In the genomic region with DNA sequence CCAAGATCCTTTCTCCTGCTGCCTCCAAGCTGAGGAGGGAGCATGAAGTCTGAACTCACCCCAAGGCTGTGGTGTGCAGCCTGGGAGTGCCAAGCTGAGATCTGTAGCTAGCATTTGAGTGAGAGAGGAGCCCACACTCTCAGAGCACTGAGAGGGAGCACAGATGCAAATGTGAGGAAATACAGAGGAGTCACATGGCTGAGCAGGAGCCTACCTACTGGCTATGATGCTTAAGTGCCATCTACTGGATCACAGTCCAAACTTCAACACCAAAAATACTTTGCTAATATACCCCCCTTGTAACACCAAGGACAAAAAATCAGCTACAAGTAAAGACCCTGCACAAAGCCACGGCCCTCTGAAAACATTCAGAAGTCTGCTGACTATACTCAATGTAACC, we compare ENCODE assay signal across 19 cellular contexts.
"Had no signal": no experiment of that assay in that cellular context is flagged by ENCODE, and none has a peak within 500 bp of the region (broad histone marks: within the 10 kb centered on the region; RNA-seq: fewer than 3 reads in every experiment).

No MANE protein-coding gene starts in this region.

- H3K4me1 Mint-ChIP-seq: mesothelial cell of epicardium; nephron; stimulated activated naive B cell treated with anti-CD40 and anti-IgM and Interleukin-4, amounts not matched to agents 10 μg/mL and 1 μg/mL and 100 μg/mL, for 72 hours had no signal

- H3K27ac Mint-ChIP-seq: mesothelial cell of epicardium; nephron; stimulated activated naive B cell treated with anti-CD40 and anti-IgM and Interleukin-4, amounts not matched to agents 10 μg/mL and 1 μg/mL and 100 μg/mL, for 72 hours had no signal

- H3K36me3 ChIP-seq: breast epithelium, gastrocnemius medialis, left lung, sigmoid colon had no signal

- H3K27me3 ChIP-seq: breast epithelium, gastrocnemius medialis, left lung, sigmoid colon had no signal

- H3K4me3 Mint-ChIP-seq: mesothelial cell of epicardium; nephron; stimulated activated naive B cell treated with anti-CD40 and anti-IgM and Interleukin-4, amounts not matched to agents 10 μg/mL and 1 μg/mL and 100 μg/mL, for 72 hours had no signal

- H3K27me3 Mint-ChIP-seq: stimulated activated naive B cell treated with anti-CD40 and anti-IgM and Interleukin-4, amounts not matched to agents 10 μg/mL and 1 μg/mL and 100 μg/mL, for 72 hours had no signal

- H3K36me3 Mint-ChIP-seq: mesothelial cell of epicardium; stimulated activated naive B cell treated with anti-CD40 and anti-IgM and Interleukin-4, amounts not matched to agents 10 μg/mL and 1 μg/mL and 100 μg/mL, for 72 hours had no signal

- H3K9me3 ChIP-seq: gastrocnemius medialis had no signal

- DNase-seq: activated CD4-positive, CD25-positive, alpha-beta regulatory T cell treated with anti-CD3 and anti-CD28 coated beads, Interleukin-2, amount 50 U/mL, for 72 hours; activated CD8-positive, alpha-beta memory T cell treated with anti-CD3 and anti-CD28 coated beads for 24 hours; activated CD8-positive, alpha-beta memory T cell treated with anti-CD3 and anti-CD28 coated beads, Interleukin-2, amount 50 U/mL, for 48 hours; activated effector memory CD4-positive, alpha-beta T cell treated with Interleukin-2 at 50 U/mL for 16 hours; activated naive CD4-positive, alpha-beta T cell treated with anti-CD3 and anti-CD28 coated beads, Interleukin-2, amount 50 U/mL, for 16 hours; activated T-cell treated with anti-CD3 and anti-CD28 coated beads, Interleukin-2, amount 50 U/mL, for 48 hours; aorta; cortex of kidney; gastrocnemius medialis; head of caudate nucleus; kidney; nucleus accumbens; sigmoid colon; stimulated activated naive B cell treated with anti-CD40 and anti-IgM and Interleukin-4, amounts not matched to agents 10 μg/mL and 1 μg/mL and 100 μg/mL, for 72 hours; T1000 had no signal

- H3K4me3 ChIP-seq: breast epithelium, gastrocnemius medialis, left lung, sigmoid colon had no signal

- H3K27ac ChIP-seq: breast epithelium, gastrocnemius medialis, left lung, sigmoid colon had no signal
